8 cellular contexts compared by ENCODE assay signal in the genomic region with DNA sequence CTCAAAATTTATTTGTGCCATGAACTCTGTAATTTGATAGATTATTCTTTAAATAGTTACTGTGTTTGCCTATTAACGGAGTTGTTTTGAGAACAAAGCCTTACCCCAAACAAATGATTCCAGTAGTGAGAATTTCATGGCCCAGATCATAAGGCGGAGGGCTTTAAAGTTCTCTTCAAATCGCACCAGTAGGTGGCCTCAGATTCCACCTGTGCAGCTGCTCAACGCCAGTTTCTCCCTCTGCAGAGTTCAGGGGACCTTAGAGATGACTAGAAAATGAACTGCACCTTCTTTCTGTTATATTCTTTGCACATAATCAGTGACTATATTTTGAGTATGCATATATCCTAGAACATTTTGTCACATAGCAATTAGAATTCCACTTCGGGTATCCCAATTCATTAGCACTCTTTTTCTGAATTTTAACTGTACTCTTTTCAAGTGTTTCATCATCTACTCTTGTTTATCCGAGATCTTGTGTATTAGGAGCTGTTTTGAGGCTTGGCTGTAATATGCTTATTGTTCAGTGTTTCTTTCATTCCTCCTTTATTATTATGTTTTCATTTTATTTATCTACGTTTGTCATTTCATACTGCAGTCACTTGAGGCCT.
DNase-seq lines count a peak whose midpoint lies in the region; FAIRE-seq and TF ChIP-seq lines count a peak whose summit lies in the region.
"Had no signal": no experiment of that assay in that cellular context is flagged by ENCODE, and none has a peak within 500 bp of the region (broad histone marks: within the 10 kb centered on the region; RNA-seq: fewer than 3 reads in every experiment).

No MANE protein-coding gene starts in this region.

- H3K27me3 Mint-ChIP-seq in glutamatergic neuron (ENCODE audit: unreplicated experiment), result no peaks in the 10 kb centered on the region
- H3K27me3 Mint-ChIP-seq: activated B cell treated with CpG ODN at 0.5 μM for 24 hours had no signal

- peak; percentile 35 for DNase-seq in GM10266 (ENCODE audit: extremely low spot score)
- peak; percentile 41 for DNase-seq in SK-N-DZ (ENCODE audit: low spot score)
- DNase-seq in glutamatergic neuron, result peak; percentile 39
- peak; percentile 50 for DNase-seq in urothelium cell line (ENCODE audit: low spot score)
- DNase-seq in superior temporal gyrus (ENCODE audit: extremely low spot score), result no peak
- DNase-seq in globus pallidus (ENCODE audit: low spot score), result no peak
- DNase-seq: activated B cell treated with CpG ODN at 0.5 μM for 24 hours had no signal

- TF ChIP-seq CTCF in GM10266 (IDR thresholded peaks at IDR 0.05; ENCODE audit: control insufficient read depth, insufficient read depth, low read depth, missing control alignments) (peak; percentile 61), glutamatergic neuron (IDR thresholded peaks at IDR 0.05; ENCODE audit: partially characterized antibody, unreplicated experiment) (no peak)

- FAIRE-seq in urothelium cell line (lab: Jason Lieb, UNC), result no peak

- H3K27ac Mint-ChIP-seq in glutamatergic neuron (ENCODE audit: unreplicated experiment), result no peak overlapping the region
- H3K27ac Mint-ChIP-seq: activated B cell treated with CpG ODN at 0.5 μM for 24 hours had no signal

- no peak for TF ChIP-seq EP300 in Ishikawa (IDR thresholded peaks at IDR 0.05; ENCODE audit: borderline replicate concordance)

- no peak overlapping the region for H3K4me3 Mint-ChIP-seq in glutamatergic neuron (ENCODE audit: unreplicated experiment)
- H3K4me3 Mint-ChIP-seq: activated B cell treated with CpG ODN at 0.5 μM for 24 hours had no signal

- no peaks in the 10 kb centered on the region for H3K36me3 Mint-ChIP-seq in glutamatergic neuron (ENCODE audit: unreplicated experiment)

- peaks cover 4% of the 10 kb centered on the region for H3K4me1 Mint-ChIP-seq in glutamatergic neuron (ENCODE audit: low read depth, unreplicated experiment)

- TF ChIP-seq RAD21 in Ishikawa (IDR thresholded peaks at IDR 0.05; ENCODE audit: low read depth), result peak; percentile 67

- H3K9me3 Mint-ChIP-seq in glutamatergic neuron (ENCODE audit: unreplicated experiment), result no peaks in the 10 kb centered on the region
- H3K9me3 Mint-ChIP-seq: activated B cell treated with CpG ODN at 0.5 μM for 24 hours had no signal

TF ChIP-seq in Ishikawa, 13 proteins besides CTCF, POLR2A, EP300 and RAD21:
- TF ChIP-seq TAF1 (IDR thresholded peaks at IDR 0.05; ENCODE audit: low read depth), result no peak
- TF ChIP-seq, protein P1, sequence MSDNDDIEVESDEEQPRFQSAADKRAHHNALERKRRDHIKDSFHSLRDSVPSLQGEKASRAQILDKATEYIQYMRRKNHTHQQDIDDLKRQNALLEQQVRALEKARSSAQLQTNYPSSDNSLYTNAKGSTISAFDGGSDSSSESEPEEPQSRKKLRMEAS (IDR thresholded peaks at IDR 0.05), result no peak
- no peak for TF ChIP-seq CREB1 (IDR thresholded peaks at IDR 0.05; ENCODE audit: low read depth)
- TF ChIP-seq, protein P2, sequence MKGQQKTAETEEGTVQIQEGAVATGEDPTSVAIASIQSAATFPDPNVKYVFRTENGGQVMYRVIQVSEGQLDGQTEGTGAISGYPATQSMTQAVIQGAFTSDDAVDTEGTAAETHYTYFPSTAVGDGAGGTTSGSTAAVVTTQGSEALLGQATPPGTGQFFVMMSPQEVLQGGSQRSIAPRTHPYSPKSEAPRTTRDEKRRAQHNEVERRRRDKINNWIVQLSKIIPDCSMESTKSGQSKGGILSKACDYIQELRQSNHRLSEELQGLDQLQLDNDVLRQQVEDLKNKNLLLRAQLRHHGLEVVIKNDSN (IDR thresholded peaks at IDR 0.05), result no peak
- TF ChIP-seq, protein P3, sequence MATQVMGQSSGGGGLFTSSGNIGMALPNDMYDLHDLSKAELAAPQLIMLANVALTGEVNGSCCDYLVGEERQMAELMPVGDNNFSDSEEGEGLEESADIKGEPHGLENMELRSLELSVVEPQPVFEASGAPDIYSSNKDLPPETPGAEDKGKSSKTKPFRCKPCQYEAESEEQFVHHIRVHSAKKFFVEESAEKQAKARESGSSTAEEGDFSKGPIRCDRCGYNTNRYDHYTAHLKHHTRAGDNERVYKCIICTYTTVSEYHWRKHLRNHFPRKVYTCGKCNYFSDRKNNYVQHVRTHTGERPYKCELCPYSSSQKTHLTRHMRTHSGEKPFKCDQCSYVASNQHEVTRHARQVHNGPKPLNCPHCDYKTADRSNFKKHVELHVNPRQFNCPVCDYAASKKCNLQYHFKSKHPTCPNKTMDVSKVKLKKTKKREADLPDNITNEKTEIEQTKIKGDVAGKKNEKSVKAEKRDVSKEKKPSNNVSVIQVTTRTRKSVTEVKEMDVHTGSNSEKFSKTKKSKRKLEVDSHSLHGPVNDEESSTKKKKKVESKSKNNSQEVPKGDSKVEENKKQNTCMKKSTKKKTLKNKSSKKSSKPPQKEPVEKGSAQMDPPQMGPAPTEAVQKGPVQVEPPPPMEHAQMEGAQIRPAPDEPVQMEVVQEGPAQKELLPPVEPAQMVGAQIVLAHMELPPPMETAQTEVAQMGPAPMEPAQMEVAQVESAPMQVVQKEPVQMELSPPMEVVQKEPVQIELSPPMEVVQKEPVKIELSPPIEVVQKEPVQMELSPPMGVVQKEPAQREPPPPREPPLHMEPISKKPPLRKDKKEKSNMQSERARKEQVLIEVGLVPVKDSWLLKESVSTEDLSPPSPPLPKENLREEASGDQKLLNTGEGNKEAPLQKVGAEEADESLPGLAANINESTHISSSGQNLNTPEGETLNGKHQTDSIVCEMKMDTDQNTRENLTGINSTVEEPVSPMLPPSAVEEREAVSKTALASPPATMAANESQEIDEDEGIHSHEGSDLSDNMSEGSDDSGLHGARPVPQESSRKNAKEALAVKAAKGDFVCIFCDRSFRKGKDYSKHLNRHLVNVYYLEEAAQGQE (IDR thresholded peaks at IDR 0.05; ENCODE audit: low read depth), result no peak
- TF ChIP-seq NFIC (IDR thresholded peaks at IDR 0.05), result no peak
- TF ChIP-seq EGR1 (IDR thresholded peaks at IDR 0.05), result no peak
- TF ChIP-seq CEBPB (IDR thresholded peaks at IDR 0.05), result no peak
- no peak for TF ChIP-seq FOXM1 (IDR thresholded peaks at IDR 0.05; ENCODE audit: borderline replicate concordance, low read depth)
- no peak for TF ChIP-seq TCF12 (IDR thresholded peaks at IDR 0.05; ENCODE audit: low read depth)
- no peak for TF ChIP-seq TEAD4 (IDR thresholded peaks at IDR 0.05)
- TF ChIP-seq ZBTB7A (IDR thresholded peaks at IDR 0.05; ENCODE audit: low read depth), result no peak
- no peak for TF ChIP-seq YY1 (IDR thresholded peaks at IDR 0.05; ENCODE audit: low read depth)

Comparison
In these comparisons a context has a peak if more than half of its experiments do, and no peak if none do; other contexts are left out.
1. DNase-seq: peak in GM10266 (single experiment), SK-N-DZ (single experiment), glutamatergic neuron (single experiment) and urothelium cell line (single experiment); none in superior temporal gyrus (single experiment) and globus pallidus (single experiment).